In the genomic region with DNA sequence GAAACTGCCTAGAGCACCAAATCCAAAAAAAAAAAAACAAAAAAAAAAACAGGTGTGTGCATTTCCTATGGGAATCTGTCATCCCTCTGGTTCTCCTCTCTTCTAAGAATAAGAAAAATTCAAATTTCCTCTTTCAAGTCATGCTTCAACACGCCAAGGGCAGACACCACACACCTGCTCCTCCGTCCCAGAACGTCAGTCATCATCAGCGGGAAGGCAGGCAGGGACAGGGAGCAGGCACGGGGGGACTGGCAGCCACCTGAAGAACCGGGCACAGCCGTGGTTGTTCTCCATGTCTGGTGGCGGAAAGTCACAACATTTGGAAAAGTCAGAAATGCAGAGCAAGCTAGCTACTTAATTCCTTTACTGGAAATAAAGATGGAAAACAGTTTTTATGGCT, we compare ENCODE assay signal across 12 cellular contexts.
"Had no signal": no experiment of that assay in that cellular context is flagged by ENCODE, and none has a peak within 500 bp of the region (broad histone marks: within the 10 kb centered on the region; RNA-seq: fewer than 3 reads in every experiment).

No MANE protein-coding gene starts in this region.

- H3K9me3 Mint-ChIP-seq: activated CD4-positive, alpha-beta T cell treated with anti-CD3 and anti-CD28 coated beads, Interleukin-2, amount 10 ng/mL, durations not matched to agents 7 days and 5 days; activated naive CD4-positive, alpha-beta T cell treated with anti-CD3 and anti-CD28 coated beads, Interleukin-2, amount 50 U/mL, for 24 hours; natural killer cell had no signal

- ATAC-seq: body of pancreas; left lung; natural killer cell; sciatic nerve; stimulated activated naive CD8-positive, alpha-beta T cell treated with anti-CD3 and anti-CD28 coated beads, Interleukin-15, Interleukin-2, amounts not matched to agents 100 U/mL and 50 U/mL, for 24 hours had no signal

- H3K27ac Mint-ChIP-seq: activated CD4-positive, alpha-beta T cell treated with anti-CD3 and anti-CD28 coated beads, Interleukin-2, amount 10 ng/mL, durations not matched to agents 7 days and 5 days; activated naive CD4-positive, alpha-beta T cell treated with anti-CD3 and anti-CD28 coated beads, Interleukin-2, amount 50 U/mL, for 24 hours; natural killer cell had no signal

- H3K27me3 Mint-ChIP-seq: activated CD4-positive, alpha-beta T cell treated with anti-CD3 and anti-CD28 coated beads, Interleukin-2, amount 10 ng/mL, durations not matched to agents 7 days and 5 days; activated naive CD4-positive, alpha-beta T cell treated with anti-CD3 and anti-CD28 coated beads, Interleukin-2, amount 50 U/mL, for 24 hours; central memory CD8-positive, alpha-beta T cell had no signal

- H3K4me3 Mint-ChIP-seq: activated CD4-positive, alpha-beta T cell treated with anti-CD3 and anti-CD28 coated beads, Interleukin-2, amount 10 ng/mL, durations not matched to agents 7 days and 5 days; activated naive CD4-positive, alpha-beta T cell treated with anti-CD3 and anti-CD28 coated beads, Interleukin-2, amount 50 U/mL, for 24 hours; central memory CD8-positive, alpha-beta T cell; natural killer cell had no signal

- H3K9me3 ChIP-seq: body of pancreas, left lung had no signal

- H3K27me3 ChIP-seq: body of pancreas, left lung, spleen had no signal

- DNase-seq: activated CD4-positive, alpha-beta T cell treated with anti-CD3 and anti-CD28 coated beads, Interleukin-2, amount 10 ng/mL, durations not matched to agents 7 days and 5 days; activated CD4-positive, CD25-positive, alpha-beta regulatory T cell; body of pancreas; effector memory CD4-positive, alpha-beta T cell; natural killer cell; spleen; stimulated activated CD4-positive, alpha-beta T cell treated with anti-CD3 and anti-CD28 coated beads, Interleukin-1b, Interleukin-23, amount 100 ng/mL, for 48 hours; stimulated activated naive CD8-positive, alpha-beta T cell treated with anti-CD3 and anti-CD28 coated beads, Interleukin-15, Interleukin-2, amounts not matched to agents 100 U/mL and 50 U/mL, for 24 hours had no signal

- H3K4me3 ChIP-seq: body of pancreas, left lung, spleen had no signal

- H3K4me1 ChIP-seq: left lung, spleen had no signal

- H3K4me1 Mint-ChIP-seq: activated CD4-positive, alpha-beta T cell treated with anti-CD3 and anti-CD28 coated beads, Interleukin-2, amount 10 ng/mL, durations not matched to agents 7 days and 5 days; activated naive CD4-positive, alpha-beta T cell treated with anti-CD3 and anti-CD28 coated beads, Interleukin-2, amount 50 U/mL, for 24 hours; central memory CD8-positive, alpha-beta T cell had no signal

- H3K27ac ChIP-seq: body of pancreas, left lung, spleen had no signal

- H3K36me3 Mint-ChIP-seq: activated naive CD4-positive, alpha-beta T cell treated with anti-CD3 and anti-CD28 coated beads, Interleukin-2, amount 50 U/mL, for 24 hours had no signal

- H3K36me3 ChIP-seq: left lung, spleen had no signal
